Comparison of ENCODE assay signal across 8 cellular contexts in the genomic region with DNA sequence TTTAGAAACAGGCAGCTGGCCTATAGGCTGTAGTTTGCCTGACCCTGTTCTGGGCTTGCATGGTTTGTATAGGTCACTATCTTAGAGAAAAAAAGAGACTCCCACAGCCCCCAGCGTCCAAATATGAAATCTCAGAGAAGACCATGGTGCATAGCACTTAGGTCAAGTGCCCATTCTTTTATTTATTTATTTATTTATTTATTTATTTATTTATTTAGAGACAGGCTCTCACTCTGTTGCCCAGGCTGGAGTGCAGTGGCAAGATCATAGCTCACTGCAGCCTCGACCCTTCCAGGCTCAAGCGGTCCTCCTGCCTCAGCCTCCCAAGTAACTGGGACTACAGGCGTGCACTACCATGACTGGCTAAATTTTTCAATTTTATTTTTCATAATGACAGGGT. TPM values are rescaled to one million over a fixed set of nuclear protein-coding genes. Genes with fewer than 3 reads are reported as not detected.
"Had no signal": no experiment of that assay in that cellular context is flagged by ENCODE, and none has a peak within 500 bp of the region (broad histone marks: within the 10 kb centered on the region; RNA-seq: fewer than 3 reads in every experiment).

No MANE protein-coding gene starts in this region.

- DNase-seq: H9, HCEC 1CT, HFFc6 had no signal

- FAIRE-seq: H1, H54, HepG2 had no signal

- H3K4me3 ChIP-seq: GM23338 had no signal

- H3K4me2 ChIP-seq: GM23338 had no signal

- ATAC-seq: GM23338, HepG2 had no signal

RNA-seq across cellular contexts. Expression of gene ARTN, which starts 50.8 kb away (rescaled TPM):
- polyA plus RNA-seq: IgD-negative memory B cell had no signal
